18 cellular contexts compared by ENCODE assay signal in genomic region chr12:101783838-101784237, GRCh38. TPM values are rescaled to one million over a fixed set of nuclear protein-coding genes. Genes with fewer than 3 reads are reported as not detected.
"Had no signal": no experiment of that assay in that cellular context is flagged by ENCODE, and none has a peak within 500 bp of the region (broad histone marks: within the 10 kb centered on the region; RNA-seq: fewer than 3 reads in every experiment).

No MANE protein-coding gene starts in this region.

- H3K27me3 ChIP-seq: esophagus muscularis mucosa, SJCRH30 had no signal

- H3K36me3 ChIP-seq: SJCRH30 had no signal

- ATAC-seq: activated CD4-positive, CD25-positive, alpha-beta regulatory T cell treated with anti-CD3 and anti-CD28 coated beads, Interleukin-2, amount 50 U/mL, for 24 hours; lower lobe of right lung had no signal

- H3K4me3 ChIP-seq: esophagus muscularis mucosa, lower lobe of right lung, SJCRH30, skin epidermis had no signal

- H3K9me3 ChIP-seq: esophagus muscularis mucosa, lower lobe of right lung, SJCRH30 had no signal

- H3K4me1 ChIP-seq: esophagus muscularis mucosa, lower lobe of right lung, SJCRH30 had no signal

- H3K4me3 Mint-ChIP-seq: activated T-helper 1 cell treated with anti-CD3 and anti-CD28 coated beads, Interleukin-12 subunit alpha, Interleukin-12 subunit beta, Interleukin-2, Interleukin-4 antibody, amounts not matched to agents 30 ng/mL and 10 ng/mL and 1 ng/mL, durations not matched to agents 14 hours and 24 hours and 36 hours; T-helper 1 cell treated with Interleukin-12 subunit alpha and Interleukin-12 subunit beta and Interleukin-4 antibody, amounts not matched to agents 30 μg/mL and 1 μg/mL, for 36 hours had no signal

- DNase-seq: activated CD4-positive, alpha-beta T cell treated with anti-CD3 and anti-CD28 coated beads, Interleukin-2, amount 50 U/mL, for 1 hour; activated naive CD4-positive, alpha-beta T cell treated with anti-CD3 and anti-CD28 coated beads, Interleukin-2, amount 50 U/mL, for 16 hours; activated T-cell treated with anti-CD3 and anti-CD28 coated beads for 4 hours; cerebellar nuclear complex; effector CD4-positive, alpha-beta T cell; lower lobe of right lung; occipital lobe; posterior cingulate gyrus; right cardiac atrium had no signal

- H3K9me3 Mint-ChIP-seq: activated T-helper 1 cell treated with anti-CD3 and anti-CD28 coated beads, Interleukin-12 subunit alpha, Interleukin-12 subunit beta, Interleukin-2, Interleukin-4 antibody, amounts not matched to agents 30 ng/mL and 10 ng/mL and 1 ng/mL, durations not matched to agents 14 hours and 24 hours and 36 hours; T-helper 1 cell treated with Interleukin-12 subunit alpha and Interleukin-12 subunit beta and Interleukin-4 antibody, amounts not matched to agents 30 μg/mL and 1 μg/mL, for 36 hours had no signal

- H3K27ac ChIP-seq: esophagus muscularis mucosa, lower lobe of right lung, SJCRH30, skin epidermis had no signal

RNA-seq across cellular contexts. Expression of gene SYCP3, which starts 44.6 kb away (rescaled TPM):
- total RNA-seq: esophagus muscularis mucosa, glomerular endothelial cell, mesenteric fat pad, ureter had no signal
